Comparison of ENCODE assay signal across 13 cellular contexts in genomic region chr21:46065993-46066842, GRCh38. TPM values are rescaled to one million over a fixed set of nuclear protein-coding genes. Genes with fewer than 3 reads are reported as not detected.
DNase-seq lines count a peak whose midpoint lies in the region; ATAC-seq and TF ChIP-seq lines count a peak whose summit lies in the region.
"Had no signal": no experiment of that assay in that cellular context is flagged by ENCODE, and none has a peak within 500 bp of the region (broad histone marks: within the 10 kb centered on the region; RNA-seq: fewer than 3 reads in every experiment).

No MANE protein-coding gene starts in this region.

- TF ChIP-seq CTCF in Peyer's patch (IDR thresholded peaks at IDR 0.05): no peak
- TF ChIP-seq CTCF in lower lobe of right lung (IDR thresholded peaks at IDR 0.05): no peak

- ATAC-seq in lower lobe of right lung: no peak
- no peak for ATAC-seq in GM18867 (IDR thresholded peaks at IDR 0.05; ENCODE audit: unreplicated experiment)
- ATAC-seq: activated CD4-positive, CD25-positive, alpha-beta regulatory T cell treated with anti-CD3 and anti-CD28 coated beads, Interleukin-2, amount 50 U/mL, for 24 hours had no signal

- no peaks in the 10 kb centered on the region for H3K27me3 ChIP-seq in Peyer's patch
- H3K27me3 ChIP-seq in duodenal mucosa (ENCODE audit: control insufficient read depth in 1 of 2, insufficient read depth in 2 of 2, low read length in 2 of 2): peaks cover 0 to 3% of the 10 kb centered on the region in 2 donors
- H3K27me3 ChIP-seq in lower lobe of right lung (ENCODE audit: low read depth): peaks cover 55% of the 10 kb centered on the region
- H3K27me3 ChIP-seq in stomach smooth muscle (ENCODE audit: control insufficient read depth in 1 of 2, insufficient read depth in 2 of 2, low read length in 2 of 2): no peaks in the 10 kb centered on the region

- TF ChIP-seq POLR2A in Peyer's patch (IDR thresholded peaks at IDR 0.05): no peak

- peak in 2 of 3 donors; percentile 41 to 43 for DNase-seq in Peyer's patch
- DNase-seq in lower lobe of right lung: peak; percentile 42
- DNase-seq in DMS53 treated with DMSO at 0.1 percent for 48 hours (lab: John Stamatoyannopoulos, UW; ENCODE audit: unreplicated experiment): no peak
- DNase-seq in activated naive CD4-positive, alpha-beta T cell treated with Interleukin-2 at 50 U/mL for 16 hours: no peak
- DNase-seq in NCI-H2029 treated with DMSO at 0.1 percent for 48 hours (lab: John Stamatoyannopoulos, UW): no peak
- DNase-seq: activated naive CD4-positive, alpha-beta T cell treated with anti-CD3 and anti-CD28 coated beads, Interleukin-2, amount 50 U/mL, for 16 hours; midbrain; NCI-H1694; stimulated activated CD4-positive, alpha-beta T cell treated with anti-CD3 and anti-CD28 coated beads, Interleukin-4, amount 100 ng/mL, for 1 hour had no signal

- H3K27ac ChIP-seq in Peyer's patch (peak overlapping the region; percentile 57 to 84 (median 70)), duodenal mucosa (ENCODE audit: low read depth, low read length) (peak overlapping the region; percentile 68), lower lobe of right lung (peak overlapping the region; percentile 76), stomach smooth muscle (ENCODE audit: low read length) (peak overlapping the region; percentile 84)

- no peak overlapping the region for H3K9ac ChIP-seq in duodenal mucosa (ENCODE audit: low read depth in 1 of 2, low read length in 2 of 2)
- H3K9ac ChIP-seq in stomach smooth muscle (ENCODE audit: low read length in 2 of 2): peak overlapping the region; percentile 20 to 58

- intact Hi-C loops in lower lobe of right lung (cut with DNase I): no loop called here

- H3K4me1 ChIP-seq in Peyer's patch (peaks cover 0 to 29% (median 0%) of the 10 kb centered on the region in 4 donors), duodenal mucosa (ENCODE audit: control insufficient read depth in 1 of 2, insufficient read depth in 2 of 2, low read length in 2 of 2) (peaks cover 3 to 9% of the 10 kb centered on the region in 2 donors), lower lobe of right lung (peaks cover 31% of the 10 kb centered on the region), stomach smooth muscle (ENCODE audit: control insufficient read depth, insufficient read depth, low read length) (peaks cover 41% of the 10 kb centered on the region)

- H3K4me3 ChIP-seq in Peyer's patch (no peak overlapping the region), duodenal mucosa (ENCODE audit: low read depth in 1 of 2, low read length in 2 of 2) (no peak overlapping the region), lower lobe of right lung (no peak overlapping the region), stomach smooth muscle (ENCODE audit: low read length in 2 of 2) (peak overlapping the region in 1 of 2 donors; percentile 52)

- H3K36me3 ChIP-seq in Peyer's patch: no peaks in the 10 kb centered on the region
- H3K36me3 ChIP-seq in duodenal mucosa (ENCODE audit: control insufficient read depth in 1 of 2, insufficient read depth in 2 of 2, low read length in 2 of 2): no peaks in the 10 kb centered on the region
- no peaks in the 10 kb centered on the region for H3K36me3 ChIP-seq in lower lobe of right lung
- no peaks in the 10 kb centered on the region for H3K36me3 ChIP-seq in stomach smooth muscle (ENCODE audit: control insufficient read depth in 2 of 2, insufficient read depth in 2 of 2, low read length in 2 of 2)

- H3K9me3 ChIP-seq in Peyer's patch (peaks cover 0 to 6% (median 3%) of the 10 kb centered on the region in 4 donors), duodenal mucosa (ENCODE audit: control insufficient read depth in 1 of 2, low read length in 2 of 2) (peaks cover 9 to 12% of the 10 kb centered on the region in 2 donors), lower lobe of right lung (peaks cover 6% of the 10 kb centered on the region), stomach smooth muscle (ENCODE audit: control insufficient read depth in 2 of 2, low read length in 2 of 2) (peaks cover 0 to 15% of the 10 kb centered on the region in 2 donors)

RNA-seq across cellular contexts. Expression of gene COL6A2, which starts 31.7 kb away (rescaled TPM):
- total RNA-seq in Peyer's patch (1,000 to 10,000 TPM in 1 of 4 donors, 100 to 1,000 TPM in 2, 10 to 100 TPM in 1; 59.9 to 1,087 (median 166) TPM), lower lobe of right lung (227 TPM)

Comparison
In these comparisons a context has a peak if more than half of its experiments do, and no peak if none do; other contexts are left out.
1. DNase-seq: peak in Peyer's patch (2 of 3) and lower lobe of right lung (single experiment); none in DMS53 treated with DMSO at 0.1 percent for 48 hours (single experiment), activated naive CD4-positive, alpha-beta T cell treated with Interleukin-2 at 50 U/mL for 16 hours (single experiment) and NCI-H2029 treated with DMSO at 0.1 percent for 48 hours (single experiment).
2. H3K9ac ChIP-seq: peak in stomach smooth muscle (2 of 2); none in duodenal mucosa (0 of 2).
3. Peak in every context shown above with its lines, with median percentiles within 50 percentile points of each other: H3K27ac ChIP-seq.